ENCODE assay signal across 3 cellular contexts in genomic region chr1:163161841-163162240, GRCh38.
TF ChIP-seq lines count a peak whose summit lies in the region.

No MANE protein-coding gene starts in this region.

TF ChIP-seq in SK-N-SH, 30 proteins besides CTCF, POLR2A, EP300 and RAD21:
- no peak for TF ChIP-seq MEF2A (IDR thresholded peaks at IDR 0.05; ENCODE audit: borderline replicate concordance, low read depth)
- no peak for TF ChIP-seq GATA2 (CRISPR knock-in tag; IDR thresholded peaks at IDR 0.05)
- TF ChIP-seq SMC3 (IDR thresholded peaks at IDR 0.05; ENCODE audit: low read depth, low read length): no peak
- no peak for TF ChIP-seq TEAD4 (IDR thresholded peaks at IDR 0.05; ENCODE audit: borderline replicate concordance, insufficient read depth)
- TF ChIP-seq MXI1 (IDR thresholded peaks at IDR 0.05; ENCODE audit: low read depth, low read length): no peak
- no peak for TF ChIP-seq TAF1 (IDR thresholded peaks at IDR 0.05; ENCODE audit: borderline replicate concordance, low read depth, low read length)
- no peak for TF ChIP-seq GABPA (IDR thresholded peaks at IDR 0.05; ENCODE audit: low read depth)
- TF ChIP-seq NFIC (IDR thresholded peaks at IDR 0.05; ENCODE audit: borderline replicate concordance): no peak
- TF ChIP-seq FOSL2 (IDR thresholded peaks at IDR 0.05; ENCODE audit: borderline replicate concordance, low read depth): no peak
- no peak for TF ChIP-seq PBX3 (IDR thresholded peaks at IDR 0.05)
- no peak for TF ChIP-seq RFX5 (IDR thresholded peaks at IDR 0.05; ENCODE audit: low read length)
- no peak for TF ChIP-seq FOXJ3 (CRISPR knock-in tag; IDR thresholded peaks at IDR 0.05)
- TF ChIP-seq EZH2phosphoT487 (IDR thresholded peaks at IDR 0.05; ENCODE audit: borderline replicate concordance, low read depth): no peak
- no peak for TF ChIP-seq USF2 (IDR thresholded peaks at IDR 0.05; ENCODE audit: borderline replicate concordance, low read depth, low read length)
- TF ChIP-seq RCOR1 (IDR thresholded peaks at IDR 0.05; ENCODE audit: low read length): no peak
- no peak for TF ChIP-seq POLR2AphosphoS5 (IDR thresholded peaks at IDR 0.05; ENCODE audit: low read depth, low read length)
- no peak for TF ChIP-seq USF1 (IDR thresholded peaks at IDR 0.05; ENCODE audit: borderline replicate concordance, low read depth)
- no peak for TF ChIP-seq YY1 (IDR thresholded peaks at IDR 0.05; ENCODE audit: low read depth)
- TF ChIP-seq FOXM1 (IDR thresholded peaks at IDR 0.05; ENCODE audit: low read depth): no peak
TF ChIP-seq in SK-N-SH: peak in this region for 0.

TF ChIP-seq in SK-N-SH treated with all-trans-retinoic acid at 6 μM for 48 hours, 23 proteins besides CTCF, POLR2A, EP300 and RAD21 (continued from another document):
- no peak for TF ChIP-seq ESRRG (CRISPR knock-in tag; IDR thresholded peaks at IDR 0.05)
- no peak for TF ChIP-seq ARNTL (CRISPR knock-in tag; IDR thresholded peaks at IDR 0.05; ENCODE audit: borderline replicate concordance, low read depth)
- TF ChIP-seq ZNF8 (CRISPR knock-in tag; IDR thresholded peaks at IDR 0.05): no peak
- no peak for TF ChIP-seq PPARA (CRISPR knock-in tag; IDR thresholded peaks at IDR 0.05; ENCODE audit: borderline replicate concordance)
- no peak for TF ChIP-seq CSRNP3 (CRISPR knock-in tag; IDR thresholded peaks at IDR 0.05)
- TF ChIP-seq TOX (CRISPR knock-in tag; IDR thresholded peaks at IDR 0.05; ENCODE audit: borderline replicate concordance): no peak
- TF ChIP-seq ZNF565 (CRISPR knock-in tag; conservative IDR thresholded peaks at IDR 0.05; ENCODE audit: low read depth): no peak
- TF ChIP-seq ZNF70 (CRISPR knock-in tag; IDR thresholded peaks at IDR 0.05): no peak
- TF ChIP-seq BACH2 (CRISPR knock-in tag; IDR thresholded peaks at IDR 0.05; ENCODE audit: borderline replicate concordance): no peak
- TF ChIP-seq OSR1 (CRISPR knock-in tag; IDR thresholded peaks at IDR 0.05): no peak
- TF ChIP-seq GLIS3 (CRISPR knock-in tag; IDR thresholded peaks at IDR 0.05): no peak
- no peak for TF ChIP-seq ZC3H10 (CRISPR knock-in tag; IDR thresholded peaks at IDR 0.05)
- no peak for TF ChIP-seq CREB5 (CRISPR knock-in tag; IDR thresholded peaks at IDR 0.05; ENCODE audit: low read depth)

TF ChIP-seq in K562, 482 proteins besides CTCF, POLR2A, EP300 and RAD21:
- no peak for TF ChIP-seq NONO (IDR thresholded peaks at IDR 0.05; ENCODE audit: low read depth in 2 of 2, low read length in 1 of 2)
- TF ChIP-seq TRIM28 (IDR thresholded peaks at IDR 0.05): no peak
- no peak for TF ChIP-seq FOS (IDR thresholded peaks at IDR 0.05; ENCODE audit: extremely low read depth, insufficient read length)
- TF ChIP-seq ZNF436 (CRISPR knock-in tag; IDR thresholded peaks at IDR 0.05): no peak
- TF ChIP-seq U2AF2 (optimal IDR thresholded peaks at IDR 0.05; ENCODE audit: low read depth, low read length): no peak
- no peak for TF ChIP-seq ESRRB (CRISPR knock-in tag; IDR thresholded peaks at IDR 0.05; ENCODE audit: borderline replicate concordance)
- no peak for TF ChIP-seq ZNF77 (CRISPR knock-in tag; IDR thresholded peaks at IDR 0.05)
- TF ChIP-seq CBX5 (IDR thresholded peaks at IDR 0.05; ENCODE audit: borderline replicate concordance, low read depth): no peak
- no peak for TF ChIP-seq BRD9 (IDR thresholded peaks at IDR 0.05; ENCODE audit: low read depth, partially characterized antibody)
- TF ChIP-seq SPI1 (IDR thresholded peaks at IDR 0.05; ENCODE audit: borderline replicate concordance, low read depth, low read length): no peak
- TF ChIP-seq SAFB (IDR thresholded peaks at IDR 0.05; ENCODE audit: borderline replicate concordance, low read depth, low read length): no peak
- no peak for TF ChIP-seq NFIX (CRISPR knock-in tag; IDR thresholded peaks at IDR 0.05; ENCODE audit: low read depth)
- no peak for TF ChIP-seq RREB1 (CRISPR knock-in tag; IDR thresholded peaks at IDR 0.05)
- TF ChIP-seq ELF4 (CRISPR knock-in tag; IDR thresholded peaks at IDR 0.05): no peak
- no peak for TF ChIP-seq BMI1 (IDR thresholded peaks at IDR 0.05; ENCODE audit: low read length)
- no peak for TF ChIP-seq ETS2 (tag; IDR thresholded peaks at IDR 0.05; ENCODE audit: borderline replicate concordance, poor library complexity, severe bottlenecking)
- TF ChIP-seq ZKSCAN3 (CRISPR knock-in tag; IDR thresholded peaks at IDR 0.05): no peak
TF ChIP-seq in K562: peak in this region for 0.
